18 cellular contexts compared by ENCODE assay signal in the genomic region with DNA sequence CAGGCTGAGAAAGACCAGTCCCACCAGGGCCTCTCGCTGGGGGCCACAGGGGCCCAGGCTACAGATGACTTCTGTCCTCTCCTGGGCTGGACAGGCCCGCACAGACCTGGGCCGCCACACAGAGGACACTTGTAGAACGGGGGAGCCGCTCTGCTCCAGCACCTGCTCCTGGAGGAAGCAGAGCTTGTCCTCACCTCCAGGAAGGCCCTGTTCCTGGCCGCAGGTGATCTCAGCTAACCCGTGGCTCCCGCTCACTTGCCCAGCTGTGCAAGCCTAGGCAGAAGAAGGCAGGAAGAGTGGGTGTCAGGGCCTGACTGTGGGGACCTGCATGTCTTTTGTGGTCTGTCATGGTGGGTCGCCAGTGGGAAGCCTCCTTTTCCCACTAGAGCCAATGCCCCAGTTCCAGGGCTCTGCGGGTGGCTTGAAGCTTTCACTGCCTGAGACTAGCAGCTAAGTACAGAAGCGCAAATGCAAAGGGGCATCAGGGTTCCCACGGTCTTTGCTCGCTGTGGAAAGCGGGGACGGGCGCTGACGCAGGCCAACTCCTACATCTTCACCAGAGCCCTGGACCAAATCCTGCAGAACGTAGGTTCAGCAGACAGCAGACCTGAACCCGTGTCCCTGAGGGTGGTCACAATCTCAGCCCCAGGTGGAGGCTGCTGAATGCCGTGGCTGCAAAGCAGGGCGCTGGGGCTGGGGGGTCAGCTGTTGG. TPM values are rescaled to one million over a fixed set of nuclear protein-coding genes. Genes with fewer than 3 reads are reported as not detected.
DNase-seq lines count a peak whose midpoint lies in the region; ATAC-seq and TF ChIP-seq lines count a peak whose summit lies in the region.
"Had no signal": no experiment of that assay in that cellular context is flagged by ENCODE, and none has a peak within 500 bp of the region (broad histone marks: within the 10 kb centered on the region; RNA-seq: fewer than 3 reads in every experiment).

No MANE protein-coding gene starts in this region.

- H3K27me3 Mint-ChIP-seq in activated CD4-positive, alpha-beta T cell treated with anti-CD3 and anti-CD28 coated beads, Interleukin-2, amount 10 ng/mL, durations not matched to agents 24 days and 14 days: peaks cover 6% of the 10 kb centered on the region
- H3K27me3 Mint-ChIP-seq in activated CD4-positive, alpha-beta T cell treated with anti-CD3 and anti-CD28 coated beads for 36 hours: peaks cover 5% of the 10 kb centered on the region

- no peak for ATAC-seq in activated CD4-positive, alpha-beta T cell treated with anti-CD3 and anti-CD28 coated beads for 36 hours
- ATAC-seq in right lobe of liver (peak; percentile 40 to 68 (median 60)), HG02571 (IDR thresholded peaks at IDR 0.05; ENCODE audit: unreplicated experiment) (no peak)
- ATAC-seq in stimulated activated naive CD8-positive, alpha-beta T cell treated with anti-CD3 and anti-CD28 coated beads, Interleukin-15, Interleukin-2, amounts not matched to agents 100 U/mL and 50 U/mL, for 24 hours: peak; percentile 28
- ATAC-seq: activated CD8-positive, alpha-beta T cell treated with anti-CD3 and anti-CD28 coated beads, Interleukin-2, amount 10 ng/mL, durations not matched to agents 7 days and 5 days; stimulated activated naive B cell treated with anti-CD40 and anti-IgM and Interleukin-4, amounts not matched to agents 10 μg/mL and 1 μg/mL and 100 μg/mL, for 72 hours had no signal

- TF ChIP-seq CTCF in Peyer's patch (IDR thresholded peaks at IDR 0.05) (no peak), right lobe of liver (IDR thresholded peaks at IDR 0.05) (no peak)

- TF ChIP-seq POLR2A in Peyer's patch (IDR thresholded peaks at IDR 0.05) (no peak), right lobe of liver (IDR thresholded peaks at IDR 0.05) (no peak)

- no peaks in the 10 kb centered on the region for H3K27me3 ChIP-seq in Peyer's patch
- no peaks in the 10 kb centered on the region for H3K27me3 ChIP-seq in right lobe of liver

- WGBS in right lobe of liver (ENCODE audit: insufficient coverage, low coverage, low lambda C conversion rate, missing lambda C conversion rate): 89% methylated on average over 10 of the region's 21 CpGs

- intact Hi-C loops in activated CD4-positive, alpha-beta T cell treated with anti-CD3 and anti-CD28 coated beads, Interleukin-2, amount 10 ng/mL, durations not matched to agents 24 days and 14 days (cut with micrococcal nuclease): no loop called here
- intact Hi-C loops in activated CD4-positive, alpha-beta T cell treated with anti-CD3 and anti-CD28 coated beads for 36 hours (cut with DNase I, micrococcal nuclease): no loop called here
- intact Hi-C loops in right lobe of liver (cut with DNase I): no loop called here

- CTCF ChIA-PET in activated CD4-positive, alpha-beta T cell treated with anti-CD3 and anti-CD28 coated beads for 36 hours (lab: Charles Lee): interaction anchor here (0.7 kb wide), 1 partner anchor 595 kb away, joined by 4 read pairs; no protein-coding TSS in a partner anchor

- H3K36me3 Mint-ChIP-seq in activated CD4-positive, alpha-beta T cell treated with anti-CD3 and anti-CD28 coated beads, Interleukin-2, amount 10 ng/mL, durations not matched to agents 24 days and 14 days (ENCODE audit: low read depth): no peaks in the 10 kb centered on the region
- no peaks in the 10 kb centered on the region for H3K36me3 Mint-ChIP-seq in activated CD4-positive, alpha-beta T cell treated with anti-CD3 and anti-CD28 coated beads for 36 hours (ENCODE audit: low read depth)
- H3K36me3 Mint-ChIP-seq: natural killer cell treated with Interleukin-12 subunit alpha and Interleukin-12 subunit beta and Interleukin-15 and Interleukin-18, amount 100 ng/mL, for 72 hours; stimulated activated naive B cell treated with anti-CD40 and anti-IgM and Interleukin-4, amounts not matched to agents 10 μg/mL and 1 μg/mL and 100 μg/mL, for 72 hours had no signal

- H3K4me1 ChIP-seq in Peyer's patch: no peaks in the 10 kb centered on the region
- H3K4me1 ChIP-seq in right lobe of liver: no peaks in the 10 kb centered on the region

- DNase-seq in activated CD4-positive, alpha-beta T cell treated with anti-CD3 and anti-CD28 coated beads, Interleukin-2, amount 10 ng/mL, durations not matched to agents 24 days and 14 days: peak; percentile 52
- DNase-seq in activated CD4-positive, alpha-beta T cell treated with anti-CD3 and anti-CD28 coated beads for 36 hours: no peak
- peak in 2 of 3 donors; percentile 45 to 56 for DNase-seq in Peyer's patch
- peak; percentile 28 to 47 (median 39) for DNase-seq in right lobe of liver
- no peak for DNase-seq in stimulated activated naive CD8-positive, alpha-beta T cell treated with anti-CD3 and anti-CD28 coated beads, Interleukin-15, Interleukin-2, amounts not matched to agents 100 U/mL and 50 U/mL, for 24 hours
- no peak for DNase-seq in stimulated activated CD4-positive, alpha-beta T cell treated with anti-CD3 and anti-CD28 coated beads, Interleukin-4, amount 100 ng/mL, for 24 hours
- DNase-seq in NCI-H1105 (lab: John Stamatoyannopoulos, UW): no peak
- DNase-seq: 8988T; activated CD8-positive, alpha-beta T cell treated with anti-CD3 and anti-CD28 coated beads, Interleukin-2, amount 10 ng/mL, durations not matched to agents 7 days and 5 days; activated naive CD4-positive, alpha-beta T cell treated with Interleukin-2 at 50 U/mL for 16 hours; activated T-cell treated with anti-CD3 and anti-CD28 coated beads, Interleukin-2, amount 50 U/mL, for 24 hours; cortex of kidney; NCI-H510A treated with DMSO at 0.1 percent for 48 hours; stimulated activated naive B cell treated with anti-CD40 and anti-IgM and Interleukin-4, amounts not matched to agents 10 μg/mL and 1 μg/mL and 100 μg/mL, for 72 hours had no signal

- POLR2A ChIA-PET in activated CD4-positive, alpha-beta T cell treated with anti-CD3 and anti-CD28 coated beads for 36 hours (lab: Charles Lee): no interaction called here

- no peaks in the 10 kb centered on the region for H3K9me3 ChIP-seq in Peyer's patch
- no peaks in the 10 kb centered on the region for H3K9me3 ChIP-seq in right lobe of liver
- H3K9me3 ChIP-seq: tibial nerve had no signal

- no peaks in the 10 kb centered on the region for H3K9me3 Mint-ChIP-seq in activated CD4-positive, alpha-beta T cell treated with anti-CD3 and anti-CD28 coated beads, Interleukin-2, amount 10 ng/mL, durations not matched to agents 24 days and 14 days
- H3K9me3 Mint-ChIP-seq in activated CD4-positive, alpha-beta T cell treated with anti-CD3 and anti-CD28 coated beads for 36 hours (ENCODE audit: low read depth): no peaks in the 10 kb centered on the region
- H3K9me3 Mint-ChIP-seq: activated T-cell treated with anti-CD3 and anti-CD28 coated beads, Interleukin-2, amount 50 U/mL, for 24 hours; natural killer cell treated with Interleukin-12 subunit alpha and Interleukin-12 subunit beta and Interleukin-15 and Interleukin-18, amount 100 ng/mL, for 72 hours; stimulated activated naive B cell treated with anti-CD40 and anti-IgM and Interleukin-4, amounts not matched to agents 10 μg/mL and 1 μg/mL and 100 μg/mL, for 72 hours had no signal

- H3K36me3 ChIP-seq in Peyer's patch (no peaks in the 10 kb centered on the region), right lobe of liver (no peaks in the 10 kb centered on the region)
- H3K36me3 ChIP-seq: tibial nerve had no signal

- H3K27ac Mint-ChIP-seq in activated CD4-positive, alpha-beta T cell treated with anti-CD3 and anti-CD28 coated beads, Interleukin-2, amount 10 ng/mL, durations not matched to agents 24 days and 14 days: no peak overlapping the region
- H3K27ac Mint-ChIP-seq in activated CD4-positive, alpha-beta T cell treated with anti-CD3 and anti-CD28 coated beads for 36 hours: no peak overlapping the region
- H3K27ac Mint-ChIP-seq: activated CD8-positive, alpha-beta T cell treated with anti-CD3 and anti-CD28 coated beads, Interleukin-2, amount 10 ng/mL, durations not matched to agents 7 days and 5 days; activated T-cell treated with anti-CD3 and anti-CD28 coated beads, Interleukin-2, amount 50 U/mL, for 24 hours; B cell; natural killer cell treated with Interleukin-12 subunit alpha and Interleukin-12 subunit beta and Interleukin-15 and Interleukin-18, amount 100 ng/mL, for 72 hours; stimulated activated naive B cell treated with anti-CD40 and anti-IgM and Interleukin-4, amounts not matched to agents 10 μg/mL and 1 μg/mL and 100 μg/mL, for 72 hours had no signal

- no peak overlapping the region for H3K4me3 ChIP-seq in Peyer's patch
- H3K4me3 ChIP-seq in right lobe of liver: no peak overlapping the region
- H3K4me3 ChIP-seq: tibial nerve had no signal

- H3K27ac ChIP-seq in Peyer's patch: no peak overlapping the region
- H3K27ac ChIP-seq in right lobe of liver: no peak overlapping the region
- H3K27ac ChIP-seq: tibial nerve had no signal

- no peak overlapping the region for H3K4me3 Mint-ChIP-seq in activated CD4-positive, alpha-beta T cell treated with anti-CD3 and anti-CD28 coated beads, Interleukin-2, amount 10 ng/mL, durations not matched to agents 24 days and 14 days
- H3K4me3 Mint-ChIP-seq in activated CD4-positive, alpha-beta T cell treated with anti-CD3 and anti-CD28 coated beads for 36 hours: no peak overlapping the region
- H3K4me3 Mint-ChIP-seq: activated CD8-positive, alpha-beta T cell treated with anti-CD3 and anti-CD28 coated beads, Interleukin-2, amount 10 ng/mL, durations not matched to agents 7 days and 5 days; activated T-cell treated with anti-CD3 and anti-CD28 coated beads, Interleukin-2, amount 50 U/mL, for 24 hours; B cell; natural killer cell treated with Interleukin-12 subunit alpha and Interleukin-12 subunit beta and Interleukin-15 and Interleukin-18, amount 100 ng/mL, for 72 hours; stimulated activated naive B cell treated with anti-CD40 and anti-IgM and Interleukin-4, amounts not matched to agents 10 μg/mL and 1 μg/mL and 100 μg/mL, for 72 hours had no signal

- H3K4me1 Mint-ChIP-seq in activated CD4-positive, alpha-beta T cell treated with anti-CD3 and anti-CD28 coated beads, Interleukin-2, amount 10 ng/mL, durations not matched to agents 24 days and 14 days: no peaks in the 10 kb centered on the region
- no peaks in the 10 kb centered on the region for H3K4me1 Mint-ChIP-seq in activated CD4-positive, alpha-beta T cell treated with anti-CD3 and anti-CD28 coated beads for 36 hours
- H3K4me1 Mint-ChIP-seq: B cell; stimulated activated naive B cell treated with anti-CD40 and anti-IgM and Interleukin-4, amounts not matched to agents 10 μg/mL and 1 μg/mL and 100 μg/mL, for 72 hours had no signal

RNA-seq across cellular contexts. Expression of gene CEP170B, which starts 8.8 kb away (rescaled TPM):
- 8.3 and 9.0 TPM in 2 replicates for total RNA-seq in activated CD4-positive, alpha-beta T cell treated with anti-CD3 and anti-CD28 coated beads, Interleukin-2, amount 10 ng/mL, durations not matched to agents 24 days and 14 days
- total RNA-seq in activated CD4-positive, alpha-beta T cell treated with anti-CD3 and anti-CD28 coated beads for 36 hours: 1 to 10 TPM; 3.9 to 4.0 TPM
- total RNA-seq in Peyer's patch (100 to 1,000 TPM in 1 of 4 donors, 10 to 100 TPM in 3; 42.1 to 112 (median 83.8) TPM), right lobe of liver (10 to 100 TPM; 13.2 to 22.4 (median 16.8) TPM)

RNA-seq across cellular contexts. Expression of gene ZBTB42, which starts 55.4 kb away (rescaled TPM):
- total RNA-seq in activated CD4-positive, alpha-beta T cell treated with anti-CD3 and anti-CD28 coated beads, Interleukin-2, amount 10 ng/mL, durations not matched to agents 24 days and 14 days: 4.9 and 5.5 TPM in 2 replicates
- 1 to 10 TPM; 1.5 to 2.0 TPM for total RNA-seq in activated CD4-positive, alpha-beta T cell treated with anti-CD3 and anti-CD28 coated beads for 36 hours
- total RNA-seq in Peyer's patch (10 to 100 TPM in 2 of 4 donors, 1 to 10 TPM in 2; 2.5 to 14.7 (median 10.9) TPM), right lobe of liver (10 to 100 TPM in 2 of 6 experiments, 1 to 10 TPM in 4; 2.2 to 13.7 (median 3.6) TPM)

Comparison
In these comparisons a context has a peak if more than half of its experiments do, and no peak if none do; other contexts are left out.
1. DNase-seq: peak in activated CD4-positive, alpha-beta T cell treated with anti-CD3 and anti-CD28 coated beads, Interleukin-2, amount 10 ng/mL, durations not matched to agents 24 days and 14 days (single experiment), Peyer's patch (2 of 3) and right lobe of liver (3 of 3); none in activated CD4-positive, alpha-beta T cell treated with anti-CD3 and anti-CD28 coated beads for 36 hours (single experiment), stimulated activated naive CD8-positive, alpha-beta T cell treated with anti-CD3 and anti-CD28 coated beads, Interleukin-15, Interleukin-2, amounts not matched to agents 100 U/mL and 50 U/mL, for 24 hours (single experiment), stimulated activated CD4-positive, alpha-beta T cell treated with anti-CD3 and anti-CD28 coated beads, Interleukin-4, amount 100 ng/mL, for 24 hours (single experiment) and NCI-H1105 (single experiment).
2. ATAC-seq: peak in right lobe of liver (4 of 4) and stimulated activated naive CD8-positive, alpha-beta T cell treated with anti-CD3 and anti-CD28 coated beads, Interleukin-15, Interleukin-2, amounts not matched to agents 100 U/mL and 50 U/mL, for 24 hours (single experiment); none in activated CD4-positive, alpha-beta T cell treated with anti-CD3 and anti-CD28 coated beads for 36 hours (single experiment) and HG02571 (single experiment).